10 cellular contexts compared by ENCODE assay signal in genomic region chr4:147782087-147782781, GRCh38. TPM values are rescaled to one million over a fixed set of nuclear protein-coding genes. Genes with fewer than 3 reads are reported as not detected.
A peak's percentile ranks its signal among the peaks of the same experiment; 100 is the strongest.
DNase-seq lines count a peak whose midpoint lies in the region; FAIRE-seq and TF ChIP-seq lines count a peak whose summit lies in the region.
"Had no signal": no experiment of that assay in that cellular context is flagged by ENCODE, and none has a peak within 500 bp of the region (broad histone marks: within the 10 kb centered on the region; RNA-seq: fewer than 3 reads in every experiment).

No MANE protein-coding gene starts in this region.

- 34 to 50% methylated on average over 7 of the region's 7 CpGs for WGBS in esophagus, 2 donors

- no peak for TF ChIP-seq POLR2A in GM12892 (IDR thresholded peaks at IDR 0.05; ENCODE audit: low read depth, low read length)

- H3K27me3 ChIP-seq in OCI-LY3 (ENCODE audit: low read depth, low read length) (no peaks in the 10 kb centered on the region), esophagus (ENCODE audit: control insufficient read depth in 1 of 2, insufficient read depth in 2 of 2, low read length in 2 of 2) (no peaks in the 10 kb centered on the region)

- peak overlapping the region; percentile 88 for H3K4me2 ChIP-seq in OCI-LY3 (ENCODE audit: low read length)

- H3K9me3 Mint-ChIP-seq in osteocyte (ENCODE audit: unreplicated experiment), result no peaks in the 10 kb centered on the region
- H3K9me3 Mint-ChIP-seq: neural crest cell had no signal

- no peaks in the 10 kb centered on the region for H3K9me3 ChIP-seq in OCI-LY3 (ENCODE audit: insufficient read depth, low read length)
- H3K9me3 ChIP-seq in esophagus (ENCODE audit: control insufficient read depth in 2 of 2, insufficient read depth in 1 of 2, low read depth in 1 of 2, low read length in 1 of 2), result no peaks in the 10 kb centered on the region

- peaks cover 7% of the 10 kb centered on the region; the same call in 1 of the 2 replicates for H4K20me1 ChIP-seq in OCI-LY3 (ENCODE audit: insufficient read depth, low read length)

- peaks cover 74% of the 10 kb centered on the region for H3K4me1 Mint-ChIP-seq in osteocyte (ENCODE audit: unreplicated experiment)

- peak overlapping the region; percentile 73 for H3K4me3 ChIP-seq in OCI-LY3 (ENCODE audit: low read length)
- no peak overlapping the region for H3K4me3 ChIP-seq in esophagus (ENCODE audit: low read depth in 1 of 2, low read length in 2 of 2)

- peak overlapping the region; percentile 83 for H3K27ac Mint-ChIP-seq in osteocyte (ENCODE audit: unreplicated experiment)

- TF ChIP-seq CTCF in OCI-LY3 (IDR thresholded peaks at IDR 0.05; ENCODE audit: low read depth, low read length) (no peak), osteocyte (IDR thresholded peaks at IDR 0.05) (no peak)

- H3K36me3 Mint-ChIP-seq in osteocyte (ENCODE audit: unreplicated experiment), result peaks cover 14% of the 10 kb centered on the region

- FAIRE-seq in GM12892 (lab: Jason Lieb, UNC), result peak; percentile 85

- H3K27ac ChIP-seq in OCI-LY3 (ENCODE audit: low read length), result peak overlapping the region; percentile 92
- peak overlapping the region; percentile 56 to 68 for H3K27ac ChIP-seq in esophagus (ENCODE audit: low read depth in 2 of 2, low read length in 1 of 2)
- H3K27ac ChIP-seq: epithelial cell of prostate had no signal

- no peaks in the 10 kb centered on the region for H3K27me3 Mint-ChIP-seq in osteocyte (ENCODE audit: unreplicated experiment)

- H3K4me1 ChIP-seq in OCI-LY3 (ENCODE audit: low read length) (peaks cover 69% of the 10 kb centered on the region), esophagus (ENCODE audit: control insufficient read depth in 2 of 2, insufficient read depth in 2 of 2, low read length in 1 of 2) (peaks cover 13 to 14% of the 10 kb centered on the region in 2 donors)

- DNase-seq in GM12892 (ENCODE audit: insufficient read length), result no peak
- DNase-seq in osteocyte (ENCODE audit: extremely low spot score, unreplicated experiment), result no peak
- DNase-seq in activated CD8-positive, alpha-beta memory T cell treated with anti-CD3 and anti-CD28 coated beads for 24 hours, result no peak
- no peak for DNase-seq in iPS-NIHi7 (ENCODE audit: extremely low spot score)
- no peak for DNase-seq in amygdala (lab: John Stamatoyannopoulos, UW)
- DNase-seq in retina, result no peak

- peak overlapping the region; percentile 39; the same call in 1 of the 2 replicates for H2AFZ ChIP-seq in OCI-LY3 (ENCODE audit: low read depth, low read length)

- H3K79me2 ChIP-seq in OCI-LY3 (ENCODE audit: low read length), result peaks cover 20% of the 10 kb centered on the region; the same call in 1 of the 2 replicates

- H3K9ac ChIP-seq in OCI-LY3 (ENCODE audit: low read length), result peak overlapping the region; percentile 53

- H3K36me3 ChIP-seq in OCI-LY3 (replicated peaks; ENCODE audit: low read depth, low read length) (no peaks in the 10 kb centered on the region), esophagus (ENCODE audit: control insufficient read depth in 2 of 2, insufficient read depth in 2 of 2, low read length in 1 of 2) (no peaks in the 10 kb centered on the region)

- H3K4me3 Mint-ChIP-seq in osteocyte (ENCODE audit: unreplicated experiment), result peak overlapping the region; percentile 7
- H3K4me3 Mint-ChIP-seq: neural crest cell had no signal

RNA-seq across cellular contexts. Expression of gene ARHGAP10, which starts 50.3 kb away (rescaled TPM):
- polyA plus RNA-seq in GM12892 (2012; ENCODE audit: missing spikeins), result 18.1 TPM
- 10 to 100 TPM; 31.2 to 53.9 TPM for polyA plus RNA-seq in esophagus
- 121 and 126 TPM in 2 replicates for total RNA-seq in osteocyte
